ENCODE assay signal across 1 cellular context in the genomic region with DNA sequence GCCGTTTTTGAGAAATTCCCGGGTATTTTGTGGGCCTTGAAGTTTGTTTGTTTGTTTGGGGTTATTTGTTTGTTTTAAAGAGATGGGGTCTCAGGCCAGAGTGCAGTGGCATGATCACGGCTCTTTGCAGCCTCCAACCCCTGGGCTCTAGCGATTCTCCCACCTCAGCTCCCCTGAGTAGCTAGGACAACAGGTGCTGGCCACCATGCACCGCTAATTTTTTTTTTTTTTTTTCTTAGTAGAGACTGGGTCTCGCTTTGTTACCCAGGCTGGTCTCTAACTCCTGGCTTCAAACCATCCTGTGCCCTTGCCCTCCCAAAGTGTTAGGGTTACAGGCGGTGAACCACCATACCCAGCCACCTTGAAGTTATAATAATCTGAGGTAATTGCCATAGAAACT.
TF ChIP-seq lines count a peak whose summit lies in the region.

No MANE protein-coding gene starts in this region.

TF ChIP-seq in HCT116, 20 proteins besides CTCF, POLR2A, EP300 and RAD21 (continued from another document):
- TF ChIP-seq CBX3 (IDR thresholded peaks at IDR 0.05; ENCODE audit: low read depth) (no peak), JUND (IDR thresholded peaks at IDR 0.05) (no peak), ZNF274 (IDR thresholded peaks at IDR 0.05; ENCODE audit: low read depth, low read length) (no peak), SP1 (IDR thresholded peaks at IDR 0.05; ENCODE audit: low read depth) (no peak), FOSL1 (IDR thresholded peaks at IDR 0.05; ENCODE audit: low read depth) (no peak)
- TF ChIP-seq, protein P1, sequence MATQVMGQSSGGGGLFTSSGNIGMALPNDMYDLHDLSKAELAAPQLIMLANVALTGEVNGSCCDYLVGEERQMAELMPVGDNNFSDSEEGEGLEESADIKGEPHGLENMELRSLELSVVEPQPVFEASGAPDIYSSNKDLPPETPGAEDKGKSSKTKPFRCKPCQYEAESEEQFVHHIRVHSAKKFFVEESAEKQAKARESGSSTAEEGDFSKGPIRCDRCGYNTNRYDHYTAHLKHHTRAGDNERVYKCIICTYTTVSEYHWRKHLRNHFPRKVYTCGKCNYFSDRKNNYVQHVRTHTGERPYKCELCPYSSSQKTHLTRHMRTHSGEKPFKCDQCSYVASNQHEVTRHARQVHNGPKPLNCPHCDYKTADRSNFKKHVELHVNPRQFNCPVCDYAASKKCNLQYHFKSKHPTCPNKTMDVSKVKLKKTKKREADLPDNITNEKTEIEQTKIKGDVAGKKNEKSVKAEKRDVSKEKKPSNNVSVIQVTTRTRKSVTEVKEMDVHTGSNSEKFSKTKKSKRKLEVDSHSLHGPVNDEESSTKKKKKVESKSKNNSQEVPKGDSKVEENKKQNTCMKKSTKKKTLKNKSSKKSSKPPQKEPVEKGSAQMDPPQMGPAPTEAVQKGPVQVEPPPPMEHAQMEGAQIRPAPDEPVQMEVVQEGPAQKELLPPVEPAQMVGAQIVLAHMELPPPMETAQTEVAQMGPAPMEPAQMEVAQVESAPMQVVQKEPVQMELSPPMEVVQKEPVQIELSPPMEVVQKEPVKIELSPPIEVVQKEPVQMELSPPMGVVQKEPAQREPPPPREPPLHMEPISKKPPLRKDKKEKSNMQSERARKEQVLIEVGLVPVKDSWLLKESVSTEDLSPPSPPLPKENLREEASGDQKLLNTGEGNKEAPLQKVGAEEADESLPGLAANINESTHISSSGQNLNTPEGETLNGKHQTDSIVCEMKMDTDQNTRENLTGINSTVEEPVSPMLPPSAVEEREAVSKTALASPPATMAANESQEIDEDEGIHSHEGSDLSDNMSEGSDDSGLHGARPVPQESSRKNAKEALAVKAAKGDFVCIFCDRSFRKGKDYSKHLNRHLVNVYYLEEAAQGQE (IDR thresholded peaks at IDR 0.05; ENCODE audit: low read depth): no peak
- TF ChIP-seq, protein P2, sequence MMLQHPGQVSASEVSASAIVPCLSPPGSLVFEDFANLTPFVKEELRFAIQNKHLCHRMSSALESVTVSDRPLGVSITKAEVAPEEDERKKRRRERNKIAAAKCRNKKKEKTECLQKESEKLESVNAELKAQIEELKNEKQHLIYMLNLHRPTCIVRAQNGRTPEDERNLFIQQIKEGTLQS (IDR thresholded peaks at IDR 0.05): no peak
